Comparison of ENCODE assay signal across 15 cellular contexts in genomic region chr17:81030726-81031570, GRCh38. TPM values are rescaled to one million over a fixed set of nuclear protein-coding genes. Genes with fewer than 3 reads are reported as not detected.
DNase-seq lines count a peak whose midpoint lies in the region; ATAC-seq and TF ChIP-seq lines count a peak whose summit lies in the region.
"Had no signal": no experiment of that assay in that cellular context is flagged by ENCODE, and none has a peak within 500 bp of the region (broad histone marks: within the 10 kb centered on the region; RNA-seq: fewer than 3 reads in every experiment).

No MANE protein-coding gene starts in this region.

- no peaks in the 10 kb centered on the region for H3K36me3 ChIP-seq in CD8-positive, alpha-beta memory T cell (ENCODE audit: insufficient read depth, low read length)
- H3K36me3 ChIP-seq: SJCRH30 had no signal

- H3K36me3 Mint-ChIP-seq in neural crest cell (ENCODE audit: low read depth): no peaks in the 10 kb centered on the region
- peaks cover 0 to 12% of the 10 kb centered on the region in 2 donors for H3K36me3 Mint-ChIP-seq in activated naive CD4-positive, alpha-beta T cell treated with anti-CD3 and anti-CD28 coated beads, Interleukin-2, amount 50 U/mL, for 72 hours
- H3K36me3 Mint-ChIP-seq in CD8-positive, alpha-beta memory T cell: peaks cover 0 to 1% (median 0%) of the 10 kb centered on the region in 3 donors
- H3K36me3 Mint-ChIP-seq: IgD-negative memory B cell had no signal

- no peak overlapping the region for H3K27ac Mint-ChIP-seq in neural crest cell (ENCODE audit: unreplicated experiment)
- no peak overlapping the region for H3K27ac Mint-ChIP-seq in activated naive CD4-positive, alpha-beta T cell treated with anti-CD3 and anti-CD28 coated beads, Interleukin-2, amount 50 U/mL, for 72 hours
- no peak overlapping the region for H3K27ac Mint-ChIP-seq in CD8-positive, alpha-beta memory T cell
- H3K27ac Mint-ChIP-seq: IgD-negative memory B cell, memory B cell had no signal

- H3K4me1 Mint-ChIP-seq in neural crest cell: peaks cover 33% of the 10 kb centered on the region
- peaks cover 8 to 17% (median 9%) of the 10 kb centered on the region in 3 donors for H3K4me1 Mint-ChIP-seq in CD8-positive, alpha-beta memory T cell

- no peaks in the 10 kb centered on the region for H3K9me3 Mint-ChIP-seq in neural crest cell
- H3K9me3 Mint-ChIP-seq in activated naive CD4-positive, alpha-beta T cell treated with anti-CD3 and anti-CD28 coated beads, Interleukin-2, amount 50 U/mL, for 72 hours: peaks cover 0 to 9% of the 10 kb centered on the region in 2 donors
- no peaks in the 10 kb centered on the region for H3K9me3 Mint-ChIP-seq in CD8-positive, alpha-beta memory T cell
- H3K9me3 Mint-ChIP-seq: IgD-negative memory B cell had no signal

- CTCF ChIA-PET in RWPE1 (lab: Yijun Ruan, JAX): interaction anchor here (0.6 to 1.0 kb wide), 3 partner anchors 48 to 70 kb away, joined by 3 read pairs; no protein-coding TSS in a partner anchor
- CTCF ChIA-PET in CD8-positive, alpha-beta memory T cell (lab: Charles Lee): interaction anchor here (0.8 to 1.0 kb wide), 2 partner anchors 42 to 71 kb away, joined by 3 read pairs; no protein-coding TSS in a partner anchor

- H3K9me3 ChIP-seq in CD8-positive, alpha-beta memory T cell (ENCODE audit: low read length): no peaks in the 10 kb centered on the region
- H3K9me3 ChIP-seq: SJCRH30 had no signal

- H3K27me3 ChIP-seq in CD8-positive, alpha-beta memory T cell (ENCODE audit: insufficient read depth, low read length, poor library complexity, severe bottlenecking): no peaks in the 10 kb centered on the region

- TF ChIP-seq CTCF in RWPE1 (conservative IDR thresholded peaks at IDR 0.05; ENCODE audit: low read depth) (no peak), neural crest cell (conservative IDR thresholded peaks at IDR 0.05) (no peak)

- POLR2A ChIA-PET in RWPE1 (lab: Yijun Ruan, JAX; ENCODE audit: low non-redundant PET): no interaction called here
- POLR2A ChIA-PET in CD8-positive, alpha-beta memory T cell (lab: Charles Lee): interaction anchor here (0.6 kb wide), 1 partner anchor 370 kb away, joined by 3 read pairs; no protein-coding TSS in a partner anchor

- H3K4me1 ChIP-seq in CD8-positive, alpha-beta memory T cell (ENCODE audit: insufficient read depth, low read length): peaks cover 8% of the 10 kb centered on the region

- H3K27ac ChIP-seq in RWPE1: peak overlapping the region; percentile 20
- H3K27ac ChIP-seq in CD8-positive, alpha-beta memory T cell (ENCODE audit: low read depth, low read length): no peak overlapping the region
- H3K27ac ChIP-seq: GM23248, SJCRH30 had no signal

- H3K27me3 Mint-ChIP-seq in neural crest cell (ENCODE audit: low read depth): peaks cover 5% of the 10 kb centered on the region
- peaks cover 16 to 18% of the 10 kb centered on the region in 2 donors for H3K27me3 Mint-ChIP-seq in CD8-positive, alpha-beta memory T cell

- DNase-seq in COLO668 (lab: John Stamatoyannopoulos, UW; ENCODE audit: unreplicated experiment): peak; percentile 18
- no peak for DNase-seq in RWPE1 (ENCODE audit: low spot score)
- DNase-seq in cardiac septum (ENCODE audit: low spot score): peak; percentile 79
- no peak for DNase-seq in neural crest cell (ENCODE audit: low read depth, low spot score)
- no peak for DNase-seq in midbrain (lab: John Stamatoyannopoulos, UW)
- no peak for DNase-seq in activated naive CD4-positive, alpha-beta T cell treated with anti-CD3 and anti-CD28 coated beads, Interleukin-2, amount 50 U/mL, for 72 hours (ENCODE audit: low spot score in 2 of 2)
- no peak for DNase-seq in CD8-positive, alpha-beta memory T cell
- no peak for DNase-seq in GM19238 (ENCODE audit: insufficient read length, low spot score)
- DNase-seq: cerebellar nuclear complex, foreskin fibroblast, GM23248, SJCRH30, trophoblast cell had no signal

- peak overlapping the region; percentile 34 for H3K4me3 Mint-ChIP-seq in neural crest cell
- peak overlapping the region in 1 of 7 donors; percentile 48 for H3K4me3 Mint-ChIP-seq in CD8-positive, alpha-beta memory T cell
- H3K4me3 Mint-ChIP-seq: memory B cell had no signal

- ATAC-seq in activated naive CD4-positive, alpha-beta T cell treated with anti-CD3 and anti-CD28 coated beads, Interleukin-2, amount 50 U/mL, for 72 hours: no peak

- no peak overlapping the region for H3K4me3 ChIP-seq in CD8-positive, alpha-beta memory T cell (ENCODE audit: low read length)
- H3K4me3 ChIP-seq: GM23248, SJCRH30 had no signal

- intact Hi-C loops in cardiac septum (cut with DNase I): no loop called here

RNA-seq across cellular contexts. Expression of gene BAIAP2, which starts 4.0 kb away (rescaled TPM):
- total RNA-seq in cardiac septum: 9.8 TPM
- total RNA-seq in neural crest cell: 47.5 and 53.6 TPM in 2 replicates
- 10 to 100 TPM in 1 of 2 donors, 1 to 10 TPM in 1; 6.2 to 13.2 TPM for total RNA-seq in activated naive CD4-positive, alpha-beta T cell treated with anti-CD3 and anti-CD28 coated beads, Interleukin-2, amount 50 U/mL, for 72 hours
- 1 to 10 TPM; 5.3 to 8.8 TPM for total RNA-seq in CD8-positive, alpha-beta memory T cell
- 6.6 TPM for polyA plus RNA-seq in CD8-positive, alpha-beta memory T cell

RNA-seq across cellular contexts. Expression of gene CHMP6, which starts 39.3 kb away (rescaled TPM):
- 21.7 TPM for total RNA-seq in cardiac septum
- 32.7 and 33.2 TPM in 2 replicates for total RNA-seq in neural crest cell
- total RNA-seq in activated naive CD4-positive, alpha-beta T cell treated with anti-CD3 and anti-CD28 coated beads, Interleukin-2, amount 50 U/mL, for 72 hours: 10 to 100 TPM in 1 of 2 donors, 1 to 10 TPM in 1; 9.7 to 18.5 TPM
- total RNA-seq in CD8-positive, alpha-beta memory T cell: 10 to 100 TPM; 31.2 to 32.7 TPM
- 45.1 TPM for polyA plus RNA-seq in CD8-positive, alpha-beta memory T cell

Comparison
In these comparisons a context has a peak if more than half of its experiments do, and no peak if none do; other contexts are left out.
1. DNase-seq: peak in COLO668 (single experiment) and cardiac septum (single experiment); none in RWPE1 (single experiment), neural crest cell (single experiment), midbrain (single experiment), activated naive CD4-positive, alpha-beta T cell treated with anti-CD3 and anti-CD28 coated beads, Interleukin-2, amount 50 U/mL, for 72 hours (0 of 2), CD8-positive, alpha-beta memory T cell (0 of 5) and GM19238 (single experiment).